8 cellular contexts compared by ENCODE assay signal in genomic region chr1:59296358-59297256, GRCh38. TPM values are rescaled to one million over a fixed set of nuclear protein-coding genes. Genes with fewer than 3 reads are reported as not detected.
DNase-seq lines count a peak whose midpoint lies in the region; ATAC-seq and TF ChIP-seq lines count a peak whose summit lies in the region.

A gene with protein sequence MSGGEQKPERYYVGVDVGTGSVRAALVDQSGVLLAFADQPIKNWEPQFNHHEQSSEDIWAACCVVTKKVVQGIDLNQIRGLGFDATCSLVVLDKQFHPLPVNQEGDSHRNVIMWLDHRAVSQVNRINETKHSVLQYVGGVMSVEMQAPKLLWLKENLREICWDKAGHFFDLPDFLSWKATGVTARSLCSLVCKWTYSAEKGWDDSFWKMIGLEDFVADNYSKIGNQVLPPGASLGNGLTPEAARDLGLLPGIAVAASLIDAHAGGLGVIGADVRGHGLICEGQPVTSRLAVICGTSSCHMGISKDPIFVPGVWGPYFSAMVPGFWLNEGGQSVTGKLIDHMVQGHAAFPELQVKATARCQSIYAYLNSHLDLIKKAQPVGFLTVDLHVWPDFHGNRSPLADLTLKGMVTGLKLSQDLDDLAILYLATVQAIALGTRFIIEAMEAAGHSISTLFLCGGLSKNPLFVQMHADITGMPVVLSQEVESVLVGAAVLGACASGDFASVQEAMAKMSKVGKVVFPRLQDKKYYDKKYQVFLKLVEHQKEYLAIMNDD (plus strand): TSS chr1:59297094. CDS start chr1:59321550, 24,456 bp downstream.

- peak; percentile 93 for ATAC-seq in GM21447 (IDR thresholded peaks at IDR 0.05; ENCODE audit: unreplicated experiment)

- H3K9me2 ChIP-seq in OCI-LY1 (ENCODE audit: low read depth, low read length), result no peaks in the 10 kb centered on the region

- peak within 1 kb of the TSS; percentile 82 for H3K9ac ChIP-seq in HUES6 (ENCODE audit: low read length)
- peak within 1 kb of the TSS; percentile 70 for H3K9ac ChIP-seq in OCI-LY1 (ENCODE audit: low read length)

- peaks cover 32% of the 10 kb centered on the region for H3K4me1 Mint-ChIP-seq in endothelial cell (ENCODE audit: unreplicated experiment)

- DNase-seq in D341Med (ENCODE audit: low spot score), result peak; percentile 96
- peak; percentile 89 for DNase-seq in activated CD8-positive, alpha-beta memory T cell treated with anti-CD3 and anti-CD28 coated beads, Interleukin-2, amount 50 U/mL, for 48 hours
- peak; percentile 88 for DNase-seq in endothelial cell (ENCODE audit: low spot score)
- DNase-seq in midbrain (lab: John Stamatoyannopoulos, UW), result peak; percentile 94
- DNase-seq in stimulated activated CD8-positive, alpha-beta memory T cell treated with anti-CD3 and anti-CD28 coated beads, Interleukin-15, amount 100 ng/mL, for 48 hours (ENCODE audit: low read depth in 2 of 2), result peak; percentile 81 to 86

- H3K4me3 Mint-ChIP-seq in endothelial cell (ENCODE audit: unreplicated experiment), result peak within 1 kb of the TSS; percentile 84

- H3K36me3 ChIP-seq in HUES6 (ENCODE audit: control insufficient read depth, insufficient read depth, low read length) (no peaks in the 10 kb centered on the region), OCI-LY1 (ENCODE audit: insufficient read depth, low read length) (no peaks in the 10 kb centered on the region)

- peak within 1 kb of the TSS; percentile 92 for H3K27ac Mint-ChIP-seq in endothelial cell (ENCODE audit: unreplicated experiment)

- H3K4me3 ChIP-seq in HUES6 (ENCODE audit: low read depth, low read length) (peak within 1 kb of the TSS; percentile 73), OCI-LY1 (ENCODE audit: low read depth, low read length, poor library complexity, severe bottlenecking) (peak within 1 kb of the TSS; percentile 70)

- H2AFZ ChIP-seq in OCI-LY1 (ENCODE audit: low read length), result peak within 1 kb of the TSS; percentile 26; the same call in 1 of the 2 replicates

- peak within 1 kb of the TSS; percentile 75 for H3K4me2 ChIP-seq in OCI-LY1 (ENCODE audit: low read length)

- H3K27me3 Mint-ChIP-seq in endothelial cell (ENCODE audit: unreplicated experiment), result no peaks in the 10 kb centered on the region

- H3K9me3 Mint-ChIP-seq in endothelial cell (ENCODE audit: unreplicated experiment), result peaks cover 5% of the 10 kb centered on the region

- TF ChIP-seq CTCF in OCI-LY1 (IDR thresholded peaks at IDR 0.05; ENCODE audit: low read length) (no peak), endothelial cell (IDR thresholded peaks at IDR 0.05; ENCODE audit: unreplicated experiment) (no peak)

- H3K27ac ChIP-seq in HUES6 (ENCODE audit: low read depth, low read length), result peak within 1 kb of the TSS; percentile 6; the same call in 1 of the 2 replicates
- H3K27ac ChIP-seq in OCI-LY1 (ENCODE audit: low read depth, low read length, poor library complexity, severe bottlenecking), result peak within 1 kb of the TSS; percentile 27

- H3K9me3 ChIP-seq in HUES6 (ENCODE audit: control insufficient read depth, insufficient read depth, low read depth, low read length) (no peaks in the 10 kb centered on the region; the same call in 1 of the 2 replicates), OCI-LY1 (ENCODE audit: low read length) (no peaks in the 10 kb centered on the region)

- no peaks in the 10 kb centered on the region; the same call in 1 of the 2 replicates for H3F3A ChIP-seq in OCI-LY1 (ENCODE audit: insufficient read depth, low read length)

- H4K20me1 ChIP-seq in OCI-LY1 (ENCODE audit: insufficient read depth, low read length), result no peaks in the 10 kb centered on the region

- peaks cover 4% of the 10 kb centered on the region for H3K36me3 Mint-ChIP-seq in endothelial cell (ENCODE audit: low read depth, unreplicated experiment)

- no peaks in the 10 kb centered on the region for H3K79me2 ChIP-seq in OCI-LY1 (ENCODE audit: insufficient read depth, low read length)

- peaks cover 14% of the 10 kb centered on the region for H3K4me1 ChIP-seq in HUES6 (ENCODE audit: control insufficient read depth, insufficient read depth, low read length)
- H3K4me1 ChIP-seq in OCI-LY1 (ENCODE audit: insufficient read depth, low read length, severe bottlenecking), result peaks cover 17% of the 10 kb centered on the region

- H3K27me3 ChIP-seq in HUES6 (ENCODE audit: control insufficient read depth, insufficient read depth, low read length) (no peaks in the 10 kb centered on the region; the same call in 1 of the 2 replicates), OCI-LY1 (ENCODE audit: insufficient read depth, low read length) (no peaks in the 10 kb centered on the region)

RNA-seq across cellular contexts. Expression of the gene that starts here (rescaled TPM):
- 41.2 TPM for total RNA-seq in endothelial cell (ENCODE audit: unreplicated experiment)

Comparison
In these comparisons a context has a peak if more than half of its experiments do, and no peak if none do; other contexts are left out.
1. Peak in every context shown above with its lines: DNase-seq, ATAC-seq, H3K4me3 ChIP-seq and H3K27ac ChIP-seq.